ENCODE assay signal across 9 cellular contexts in genomic region chr12:49974231-49974675, GRCh38. TPM values are rescaled to one million over a fixed set of nuclear protein-coding genes. Genes with fewer than 3 reads are reported as not detected.
A peak's percentile ranks its signal among the peaks of the same experiment; 100 is the strongest.
DNase-seq lines count a peak whose midpoint lies in the region; ATAC-seq, FAIRE-seq and TF ChIP-seq lines count a peak whose summit lies in the region.
"Had no signal": no experiment of that assay in that cellular context is flagged by ENCODE, and none has a peak within 500 bp of the region (broad histone marks: within the 10 kb centered on the region; RNA-seq: fewer than 3 reads in every experiment).

No MANE protein-coding gene starts in this region.

- peak; percentile 39 for DNase-seq in AG09319 (ENCODE audit: extremely low read depth, low read depth)
- DNase-seq in endothelial cell (ENCODE audit: low spot score), result peak; percentile 63
- peak; percentile 84 for DNase-seq in midbrain (lab: John Stamatoyannopoulos, UW)
- no peak for DNase-seq in posterior vena cava (ENCODE audit: low spot score)
- DNase-seq in GM12891 (ENCODE audit: insufficient read length, low spot score), result no peak

- H3K36me3 Mint-ChIP-seq in endothelial cell (ENCODE audit: low read depth, unreplicated experiment), result peaks cover 4% of the 10 kb centered on the region
- no peaks in the 10 kb centered on the region for H3K36me3 Mint-ChIP-seq in activated T-helper 17 cell treated with anti-CD3 and anti-CD28 coated beads, Interleukin-2, amount 50 U/mL, for 72 hours (ENCODE audit: low read depth)

- ATAC-seq in activated T-helper 17 cell treated with anti-CD3 and anti-CD28 coated beads, Interleukin-2, amount 50 U/mL, for 72 hours (replicated peaks), result no peak
- ATAC-seq in HG03520 (IDR thresholded peaks at IDR 0.05; ENCODE audit: unreplicated experiment), result no peak

- no peaks in the 10 kb centered on the region for H3K27me3 ChIP-seq in OCI-LY1 (ENCODE audit: insufficient read depth, low read length)

- no peaks in the 10 kb centered on the region for H3K79me2 ChIP-seq in OCI-LY1 (ENCODE audit: insufficient read depth, low read length)

- H3K27ac Mint-ChIP-seq in endothelial cell (ENCODE audit: unreplicated experiment), result no peak overlapping the region
- H3K27ac Mint-ChIP-seq in activated T-helper 17 cell treated with anti-CD3 and anti-CD28 coated beads, Interleukin-2, amount 50 U/mL, for 72 hours, result no peak overlapping the region

- intact Hi-C loops in posterior vena cava (cut with DNase I), result no loop called here

- H3K27ac ChIP-seq in OCI-LY1 (ENCODE audit: low read depth, low read length, poor library complexity, severe bottlenecking), result no peak overlapping the region
- H3K27ac ChIP-seq: SJSA1 had no signal

- H3K9me3 Mint-ChIP-seq in endothelial cell (ENCODE audit: unreplicated experiment), result no peaks in the 10 kb centered on the region
- no peaks in the 10 kb centered on the region for H3K9me3 Mint-ChIP-seq in activated T-helper 17 cell treated with anti-CD3 and anti-CD28 coated beads, Interleukin-2, amount 50 U/mL, for 72 hours

- no peaks in the 10 kb centered on the region for H4K20me1 ChIP-seq in OCI-LY1 (ENCODE audit: insufficient read depth, low read length)

- H3K9ac ChIP-seq in OCI-LY1 (ENCODE audit: low read length), result no peak overlapping the region

- H2AFZ ChIP-seq in OCI-LY1 (ENCODE audit: low read length), result no peak overlapping the region

- H3K4me1 Mint-ChIP-seq in endothelial cell (ENCODE audit: unreplicated experiment), result peaks cover 13% of the 10 kb centered on the region
- H3K4me1 Mint-ChIP-seq in activated T-helper 17 cell treated with anti-CD3 and anti-CD28 coated beads, Interleukin-2, amount 50 U/mL, for 72 hours, result no peaks in the 10 kb centered on the region

- H3K4me3 ChIP-seq in OCI-LY1 (ENCODE audit: low read depth, low read length, poor library complexity, severe bottlenecking), result no peak overlapping the region
- H3K4me3 ChIP-seq: SJSA1 had no signal

- no peaks in the 10 kb centered on the region for H3K36me3 ChIP-seq in OCI-LY1 (ENCODE audit: insufficient read depth, low read length)
- H3K36me3 ChIP-seq: SJSA1 had no signal

- H3K27me3 Mint-ChIP-seq in endothelial cell (ENCODE audit: unreplicated experiment), result peaks cover 3% of the 10 kb centered on the region
- peaks cover 3% of the 10 kb centered on the region for H3K27me3 Mint-ChIP-seq in activated T-helper 17 cell treated with anti-CD3 and anti-CD28 coated beads, Interleukin-2, amount 50 U/mL, for 72 hours

- TF ChIP-seq POLR2A in GM12891 (IDR thresholded peaks at IDR 0.05; ENCODE audit: low read depth, low read length), result no peak

- H3K4me2 ChIP-seq in OCI-LY1 (ENCODE audit: low read length), result no peak overlapping the region

- no peaks in the 10 kb centered on the region for H3F3A ChIP-seq in OCI-LY1 (ENCODE audit: insufficient read depth, low read length)

- peak; percentile 75 for TF ChIP-seq CTCF in AG09319 (IDR thresholded peaks at IDR 0.05; ENCODE audit: low read depth, low read length)
- TF ChIP-seq CTCF in OCI-LY1 (IDR thresholded peaks at IDR 0.05; ENCODE audit: low read length), result peak; percentile 14; the same call in 1 of the 2 replicates
- no peak for TF ChIP-seq CTCF in endothelial cell (IDR thresholded peaks at IDR 0.05; ENCODE audit: unreplicated experiment)

- H3K9me2 ChIP-seq in OCI-LY1 (ENCODE audit: low read depth, low read length), result no peaks in the 10 kb centered on the region

- no peaks in the 10 kb centered on the region for H3K4me1 ChIP-seq in OCI-LY1 (ENCODE audit: insufficient read depth, low read length, severe bottlenecking)

- no peaks in the 10 kb centered on the region for H3K9me3 ChIP-seq in OCI-LY1 (ENCODE audit: low read length)
- H3K9me3 ChIP-seq: SJSA1 had no signal

- FAIRE-seq in GM12891 (lab: Jason Lieb, UNC), result no peak

- no peak overlapping the region for H3K4me3 Mint-ChIP-seq in endothelial cell (ENCODE audit: unreplicated experiment)
- no peak overlapping the region for H3K4me3 Mint-ChIP-seq in activated T-helper 17 cell treated with anti-CD3 and anti-CD28 coated beads, Interleukin-2, amount 50 U/mL, for 72 hours

TF ChIP-seq in GM12891, 5 proteins besides CTCF, POLR2A, EP300 and RAD21:
- TF ChIP-seq TAF1 (IDR thresholded peaks at IDR 0.05; ENCODE audit: low read depth, low read length), result no peak
- no peak for TF ChIP-seq PAX5 (IDR thresholded peaks at IDR 0.05; ENCODE audit: insufficient read depth, low read length, severe bottlenecking)
- no peak for TF ChIP-seq SPI1 (IDR thresholded peaks at IDR 0.05; ENCODE audit: low read depth, low read length)
TF ChIP-seq in GM12891: peak in this region for 0.

RNA-seq across cellular contexts. Expression of gene AQP6, which starts 1.5 kb away (rescaled TPM):
- not detected for total RNA-seq in endothelial cell (ENCODE audit: unreplicated experiment)
- under 1 TPM in 1 of 2 donors, not detected in 1; 0.05 TPM for total RNA-seq in posterior vena cava
- not detected for total RNA-seq in activated T-helper 17 cell treated with anti-CD3 and anti-CD28 coated beads, Interleukin-2, amount 50 U/mL, for 72 hours
- polyA plus RNA-seq in GM12891 (2012; ENCODE audit: low read depth, missing spikeins), result not detected
- total RNA-seq: SJSA1 had no signal

RNA-seq across cellular contexts. Expression of gene AQP5, which starts 12.6 kb away (rescaled TPM):
- total RNA-seq in endothelial cell (ENCODE audit: unreplicated experiment), result 0.26 TPM
- total RNA-seq in posterior vena cava, result not detected
- not detected for total RNA-seq in activated T-helper 17 cell treated with anti-CD3 and anti-CD28 coated beads, Interleukin-2, amount 50 U/mL, for 72 hours
- not detected for polyA plus RNA-seq in GM12891 (2012; ENCODE audit: low read depth, missing spikeins)
- total RNA-seq: SJSA1 had no signal

RNA-seq across cellular contexts. Expression of gene AQP2, which starts 23.7 kb away (rescaled TPM):
- total RNA-seq in endothelial cell (ENCODE audit: unreplicated experiment), result 0.05 TPM
- total RNA-seq in posterior vena cava, result under 1 TPM; 0.33 to 0.42 TPM
- not detected for total RNA-seq in activated T-helper 17 cell treated with anti-CD3 and anti-CD28 coated beads, Interleukin-2, amount 50 U/mL, for 72 hours
- polyA plus RNA-seq in GM12891 (2012; ENCODE audit: low read depth, missing spikeins), result not detected
- total RNA-seq: SJSA1 had no signal

RNA-seq across cellular contexts. Expression of gene RACGAP1, which starts 51.0 kb away (rescaled TPM):
- total RNA-seq in endothelial cell (ENCODE audit: unreplicated experiment) (19.5 TPM), posterior vena cava (10 to 100 TPM in 1 of 2 donors, 1 to 10 TPM in 1; 9.9 to 10.5 TPM)
- total RNA-seq in activated T-helper 17 cell treated with anti-CD3 and anti-CD28 coated beads, Interleukin-2, amount 50 U/mL, for 72 hours, result 100 to 1,000 TPM; 132 to 145 TPM
- polyA plus RNA-seq in GM12891 (2012; ENCODE audit: low read depth, missing spikeins), result 43.8 TPM

Comparison
In these comparisons a context has a peak if more than half of its experiments do, and no peak if none do; other contexts are left out.
1. DNase-seq: peak in AG09319 (single experiment), endothelial cell (single experiment) and midbrain (single experiment); none in posterior vena cava (single experiment) and GM12891 (single experiment).